ENCODE assay signal across 10 cellular contexts in genomic region chr2:135633582-135633981, GRCh38.
"Had no signal": no experiment of that assay in that cellular context is flagged by ENCODE, and none has a peak within 500 bp of the region (broad histone marks: within the 10 kb centered on the region; RNA-seq: fewer than 3 reads in every experiment).

No MANE protein-coding gene starts in this region.

- H3K4me3 ChIP-seq: GM23248, HAP-1 had no signal

- H3K4me1 ChIP-seq: HAP-1 had no signal

- H3K27ac ChIP-seq: GM23248, HL-60 had no signal

- DNase-seq: GM23248, GOT3, H7, HFFc6, KG1 had no signal

- ATAC-seq: HCT116, HepG2 had no signal

- H3K9me3 Mint-ChIP-seq: HFFc6, IgD-negative memory B cell had no signal

- H3K27ac Mint-ChIP-seq: HFFc6, IgD-negative memory B cell had no signal

- H2AFZ ChIP-seq: GM23248 had no signal

- H3K9me3 ChIP-seq: HAP-1 had no signal

- FAIRE-seq: HepG2 had no signal

- H3K27me3 Mint-ChIP-seq: IgD-negative memory B cell had no signal

- H3K4me3 Mint-ChIP-seq: HFFc6, IgD-negative memory B cell had no signal

- H3K9ac ChIP-seq: GM23248 had no signal
